In genomic region chr12:107283652-107284051, GRCh38 we compare ENCODE assay signal across 26 cellular contexts.
"Had no signal": no experiment of that assay in that cellular context is flagged by ENCODE, and none has a peak within 500 bp of the region (broad histone marks: within the 10 kb centered on the region; RNA-seq: fewer than 3 reads in every experiment).

No MANE protein-coding gene starts in this region.

- H3K27ac Mint-ChIP-seq: dendritic cell treated with granulocyte-macrophage colony-stimulating factor and Interleukin-4, amounts not matched to agents 40 ng/mL and 50 ng/mL, for 4 days; natural killer cell; stimulated activated naive CD8-positive, alpha-beta T cell treated with anti-CD3 and anti-CD28 coated beads, Interleukin-15, amount 100 ng/mL, for 72 hours had no signal

- H3K4me3 Mint-ChIP-seq: dendritic cell treated with granulocyte-macrophage colony-stimulating factor and Interleukin-4, amounts not matched to agents 40 ng/mL and 50 ng/mL, for 4 days; natural killer cell; stimulated activated naive CD8-positive, alpha-beta T cell treated with anti-CD3 and anti-CD28 coated beads, Interleukin-15, amount 100 ng/mL, for 72 hours had no signal

- H2AFZ ChIP-seq: hepatocyte had no signal

- H3K36me3 ChIP-seq: colonic mucosa, esophagus muscularis mucosa, gastroesophageal sphincter, heart left ventricle, left ventricle myocardium inferior, lower lobe of right lung, pancreas, suprapubic skin, transverse colon, upper lobe of right lung, uterus had no signal

- DNase-seq: colonic mucosa; effector memory CD4-positive, alpha-beta T cell; foreskin keratinocyte; heart left ventricle; kidney glomerular epithelial cell; left colon; left ventricle myocardium inferior; lower lobe of right lung; natural killer cell; pancreas; stimulated activated CD4-positive, alpha-beta T cell treated with anti-CD3 and anti-CD28 coated beads, Interleukin-12 subunit alpha, Interleukin-12 subunit beta, amount 100 ng/mL, for 4 hours; stimulated activated CD4-positive, alpha-beta T cell treated with anti-CD3 and anti-CD28 coated beads, Interleukin-1b, Interleukin-23, amount 100 ng/mL, for 48 hours; stimulated activated CD4-positive, alpha-beta T cell treated with anti-CD3 and anti-CD28 coated beads, Interleukin-4, amount 100 ng/mL, for 1 hour; stimulated activated CD8-positive, alpha-beta memory T cell treated with anti-CD3 and anti-CD28 coated beads, Interleukin-4, amount 100 ng/mL, for 48 hours; stimulated activated naive CD4-positive, alpha-beta T cell; stimulated activated naive CD8-positive, alpha-beta T cell treated with anti-CD3 and anti-CD28 coated beads, Interleukin-15, amount 100 ng/mL, for 72 hours; transverse colon; upper lobe of right lung; uterus had no signal

- H3K9me3 Mint-ChIP-seq: natural killer cell had no signal

- H3K4me3 ChIP-seq: colonic mucosa, esophagus muscularis mucosa, gastroesophageal sphincter, heart left ventricle, hepatocyte, left ventricle myocardium inferior, lower lobe of right lung, pancreas, smooth muscle cell, suprapubic skin, transverse colon, upper lobe of right lung, uterus had no signal

- H3K4me2 ChIP-seq: hepatocyte, smooth muscle cell had no signal

- H3K27me3 Mint-ChIP-seq: stimulated activated naive CD8-positive, alpha-beta T cell treated with anti-CD3 and anti-CD28 coated beads, Interleukin-15, amount 100 ng/mL, for 72 hours had no signal

- H3K27ac ChIP-seq: colonic mucosa, esophagus muscularis mucosa, foreskin keratinocyte, gastroesophageal sphincter, heart left ventricle, hepatocyte, left ventricle myocardium inferior, lower lobe of right lung, pancreas, suprapubic skin, transverse colon, upper lobe of right lung, uterus had no signal

- H3K27me3 ChIP-seq: colonic mucosa, esophagus muscularis mucosa, foreskin keratinocyte, pancreas, suprapubic skin, transverse colon, upper lobe of right lung, uterus had no signal

- H3K4me1 ChIP-seq: colonic mucosa, esophagus muscularis mucosa, gastroesophageal sphincter, heart left ventricle, left ventricle myocardium inferior, lower lobe of right lung, pancreas, suprapubic skin, transverse colon, upper lobe of right lung, uterus had no signal

- H3K79me2 ChIP-seq: hepatocyte had no signal

- H3K36me3 Mint-ChIP-seq: natural killer cell had no signal

- H3K9me3 ChIP-seq: colonic mucosa, lower lobe of right lung, pancreas, suprapubic skin, transverse colon, upper lobe of right lung, uterus had no signal

- ATAC-seq: gastroesophageal sphincter; heart left ventricle; left colon; lower lobe of right lung; natural killer cell; pancreas; sciatic nerve; stimulated activated naive CD8-positive, alpha-beta T cell treated with anti-CD3 and anti-CD28 coated beads, Interleukin-15, amount 100 ng/mL, for 72 hours; upper lobe of right lung had no signal
